In the genomic region with DNA sequence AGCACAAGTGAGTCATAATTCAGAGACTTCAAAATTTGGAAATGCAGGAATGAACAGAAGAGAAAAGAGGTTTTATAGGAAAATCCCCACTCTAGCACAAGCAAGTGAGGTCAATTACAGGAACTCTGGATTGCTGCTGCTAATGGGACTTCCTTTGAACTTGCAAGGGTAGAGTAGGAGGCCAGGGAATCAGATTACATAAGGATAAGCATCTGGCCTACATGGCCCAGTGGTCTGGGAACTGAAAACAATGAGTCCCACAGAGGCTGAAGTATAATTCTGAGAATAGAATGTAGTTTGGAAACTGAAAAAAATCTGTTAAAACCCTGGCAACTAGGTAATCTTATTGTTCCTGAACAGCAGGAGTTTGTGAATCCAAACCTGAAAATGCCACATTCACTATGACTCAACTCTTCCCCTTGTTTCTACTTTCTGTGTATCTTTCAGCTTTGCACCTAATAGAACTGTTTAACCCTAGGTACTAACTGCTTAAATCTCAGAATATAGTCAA, we compare ENCODE assay signal across 13 cellular contexts.
DNase-seq lines count a peak whose midpoint lies in the region; ATAC-seq and TF ChIP-seq lines count a peak whose summit lies in the region.
"Had no signal": no experiment of that assay in that cellular context is flagged by ENCODE, and none has a peak within 500 bp of the region (broad histone marks: within the 10 kb centered on the region; RNA-seq: fewer than 3 reads in every experiment).

No MANE protein-coding gene starts in this region.

- no peaks in the 10 kb centered on the region for H3K79me2 ChIP-seq in Karpas-422 (ENCODE audit: low read length)

- H3K4me2 ChIP-seq in Karpas-422 (ENCODE audit: low read depth, low read length, poor library complexity, severe bottlenecking) = no peak overlapping the region

- ATAC-seq in GM21390 (IDR thresholded peaks at IDR 0.05; ENCODE audit: unreplicated experiment) (peak; percentile 67), GM19455 (IDR thresholded peaks at IDR 0.05; ENCODE audit: unreplicated experiment) (no peak), GM18511 (IDR thresholded peaks at IDR 0.05; ENCODE audit: unreplicated experiment) (no peak)
- ATAC-seq: right lobe of liver had no signal

- H3K9me2 ChIP-seq in Karpas-422 (replicated peaks; ENCODE audit: insufficient read depth, low read length) = no peaks in the 10 kb centered on the region

- no peak overlapping the region for H3K9ac ChIP-seq in Karpas-422 (ENCODE audit: low read length)

- no peaks in the 10 kb centered on the region for H3K27me3 ChIP-seq in Karpas-422 (ENCODE audit: low read length)
- H3K27me3 ChIP-seq: right lobe of liver, vagina had no signal

- H3K4me1 ChIP-seq in Karpas-422 (ENCODE audit: low read length) = no peaks in the 10 kb centered on the region
- H3K4me1 ChIP-seq: right lobe of liver, vagina had no signal

- H3K4me3 ChIP-seq in fibroblast of the aortic adventitia (ENCODE audit: low read depth, low read length) (no peak overlapping the region), Karpas-422 (ENCODE audit: low read length) (no peak overlapping the region)
- H3K4me3 ChIP-seq: right lobe of liver, SK-N-MC, vagina had no signal

- no peak for TF ChIP-seq CTCF in fibroblast of the aortic adventitia (IDR thresholded peaks at IDR 0.05; ENCODE audit: insufficient read depth, low read length)

- no peaks in the 10 kb centered on the region for H4K20me1 ChIP-seq in Karpas-422 (ENCODE audit: insufficient read depth, low read depth, low read length)

- H3K36me3 ChIP-seq in Karpas-422 (ENCODE audit: insufficient read depth, low read length) = no peaks in the 10 kb centered on the region
- H3K36me3 ChIP-seq: right lobe of liver, vagina had no signal

- DNase-seq in M059J (ENCODE audit: low read depth) (peak; percentile 4), fibroblast of the aortic adventitia (ENCODE audit: low read depth) (peak; percentile 2), stromal cell of bone marrow (ENCODE audit: low read depth) (peak; percentile 13), Karpas-422 (no peak)
- DNase-seq: activated CD4-positive, CD25-positive, alpha-beta regulatory T cell treated with anti-CD3 and anti-CD28 coated beads, Interleukin-2, amount 50 U/mL, for 72 hours; cortex of kidney; NCI-H2227 treated with DMSO at 0.1 percent for 48 hours; right lobe of liver had no signal

- H2AFZ ChIP-seq in Karpas-422 (ENCODE audit: low read length) = no peak overlapping the region

- no peak overlapping the region for H3K27ac ChIP-seq in Karpas-422 (ENCODE audit: low read length)
- H3K27ac ChIP-seq: right lobe of liver, SK-N-MC, vagina had no signal

- no peaks in the 10 kb centered on the region for H3K9me3 ChIP-seq in Karpas-422 (ENCODE audit: low read length)
- H3K9me3 ChIP-seq: right lobe of liver, vagina had no signal
